In genomic region chr6:158207452-158207788, GRCh38 we compare ENCODE assay signal across 1 cellular context.
TF ChIP-seq lines count a peak whose summit lies in the region.

No MANE protein-coding gene starts in this region.

TF ChIP-seq in GM23338, 12 proteins besides CTCF, POLR2A, EP300 and RAD21 (continued from another document):
- no peak for TF ChIP-seq REST (IDR thresholded peaks at IDR 0.05; ENCODE audit: unreplicated experiment)
- TF ChIP-seq EZH2phosphoT487 (IDR thresholded peaks at IDR 0.05; ENCODE audit: unreplicated experiment), result no peak
